Comparison of ENCODE assay signal across 16 cellular contexts in genomic region chr1:77534456-77534855, GRCh38.
A peak's percentile ranks its signal among the peaks of the same experiment; 100 is the strongest.
DNase-seq lines count a peak whose midpoint lies in the region; ATAC-seq and TF ChIP-seq lines count a peak whose summit lies in the region.
"Had no signal": no experiment of that assay in that cellular context is flagged by ENCODE, and none has a peak within 500 bp of the region (broad histone marks: within the 10 kb centered on the region; RNA-seq: fewer than 3 reads in every experiment).

No MANE protein-coding gene starts in this region.

- no peak overlapping the region for H3K4me3 Mint-ChIP-seq in activated CD4-positive, alpha-beta T cell treated with anti-CD3 and anti-CD28 coated beads, Interleukin-2, amount 10 ng/mL, durations not matched to agents 7 days and 5 days
- no peak overlapping the region for H3K4me3 Mint-ChIP-seq in activated CD4-positive, alpha-beta memory T cell treated with anti-CD3 and anti-CD28 coated beads, Interleukin-2, amount 10 ng/mL, durations not matched to agents 7 days and 5 days
- H3K4me3 Mint-ChIP-seq: activated CD8-positive, alpha-beta memory T cell treated with anti-CD3 and anti-CD28 coated beads, Interleukin-2, amount 10 ng/mL, durations not matched to agents 7 days and 5 days had no signal

- H3K9me3 ChIP-seq in lower lobe of right lung (no peaks in the 10 kb centered on the region), body of pancreas (no peaks in the 10 kb centered on the region)
- H3K9me3 ChIP-seq: Caco-2, mucosa of descending colon, spleen had no signal

- H3K4me3 ChIP-seq in NB4 (ENCODE audit: low read depth, low read length), result no peak overlapping the region
- H3K4me3 ChIP-seq in astrocyte of the spinal cord (ENCODE audit: low read depth, low read length), result no peak overlapping the region
- H3K4me3 ChIP-seq in lower lobe of right lung, result no peak overlapping the region
- no peak overlapping the region for H3K4me3 ChIP-seq in body of pancreas
- H3K4me3 ChIP-seq: coronary artery, mucosa of descending colon, spleen had no signal

- in situ Hi-C loops in astrocyte of the spinal cord (cut with HindIII; ENCODE audit: low sequenced_read_pairs), result no loop called here

- peaks cover 8% of the 10 kb centered on the region for H3K4me1 Mint-ChIP-seq in activated CD4-positive, alpha-beta T cell treated with anti-CD3 and anti-CD28 coated beads, Interleukin-2, amount 10 ng/mL, durations not matched to agents 7 days and 5 days
- H3K4me1 Mint-ChIP-seq in activated CD4-positive, alpha-beta memory T cell treated with anti-CD3 and anti-CD28 coated beads, Interleukin-2, amount 10 ng/mL, durations not matched to agents 7 days and 5 days, result peaks cover 2% of the 10 kb centered on the region

- POLR2A ChIA-PET in activated CD4-positive, alpha-beta T cell treated with anti-CD3 and anti-CD28 coated beads, Interleukin-2, amount 10 ng/mL, durations not matched to agents 7 days and 5 days (lab: Charles Lee), result no interaction called here
- POLR2A ChIA-PET in activated CD4-positive, alpha-beta memory T cell treated with anti-CD3 and anti-CD28 coated beads, Interleukin-2, amount 10 ng/mL, durations not matched to agents 7 days and 5 days (lab: Charles Lee), result no interaction called here

- TF ChIP-seq CTCF in NB4 (IDR thresholded peaks at IDR 0.05; ENCODE audit: low read depth, low read length) (no peak), astrocyte of the spinal cord (IDR thresholded peaks at IDR 0.05; ENCODE audit: low read depth, low read length) (no peak), lower lobe of right lung (IDR thresholded peaks at IDR 0.05) (no peak), body of pancreas (IDR thresholded peaks at IDR 0.05) (no peak)

- H3K9me3 Mint-ChIP-seq in activated CD4-positive, alpha-beta T cell treated with anti-CD3 and anti-CD28 coated beads, Interleukin-2, amount 10 ng/mL, durations not matched to agents 7 days and 5 days, result peaks cover 2% of the 10 kb centered on the region
- H3K9me3 Mint-ChIP-seq in activated CD4-positive, alpha-beta memory T cell treated with anti-CD3 and anti-CD28 coated beads, Interleukin-2, amount 10 ng/mL, durations not matched to agents 7 days and 5 days, result no peaks in the 10 kb centered on the region

- intact Hi-C loops in lower lobe of right lung (cut with DNase I) (no loop called here), body of pancreas (cut with DNase I) (loop anchor here (10.0 kb wide), 1 partner anchor 380 kb away; no protein-coding TSS in a partner anchor)

- H3K27ac ChIP-seq in lower lobe of right lung (no peak overlapping the region), body of pancreas (no peak overlapping the region)
- H3K27ac ChIP-seq: coronary artery, spleen had no signal

- WGBS in body of pancreas, 2 donors, result 55 to 67% methylated on average over 5 of the region's 5 CpGs

- H3K27me3 ChIP-seq in lower lobe of right lung (ENCODE audit: low read depth) (no peaks in the 10 kb centered on the region), body of pancreas (no peaks in the 10 kb centered on the region)
- H3K27me3 ChIP-seq: spleen had no signal

- DNase-seq in EL, result peak; percentile 35
- DNase-seq in NB4 (ENCODE audit: low read depth), result peak; percentile 23
- DNase-seq in astrocyte of the spinal cord (ENCODE audit: low read depth, low spot score), result peak; percentile 37
- DNase-seq in lower lobe of right lung, result no peak
- no peak for DNase-seq in body of pancreas
- no peak for DNase-seq in activated CD4-positive, alpha-beta T cell treated with anti-CD3 and anti-CD28 coated beads, Interleukin-2, amount 10 ng/mL, durations not matched to agents 7 days and 5 days
- DNase-seq in activated CD4-positive, alpha-beta memory T cell treated with anti-CD3 and anti-CD28 coated beads, Interleukin-2, amount 10 ng/mL, durations not matched to agents 7 days and 5 days, result no peak
- DNase-seq: activated CD8-positive, alpha-beta memory T cell treated with anti-CD3 and anti-CD28 coated beads, Interleukin-2, amount 10 ng/mL, durations not matched to agents 7 days and 5 days; activated effector memory CD4-positive, alpha-beta T cell treated with anti-CD3 and anti-CD28 coated beads, Interleukin-2, amount 50 U/mL, for 16 hours; left colon; mucosa of descending colon; spleen; stimulated activated naive CD8-positive, alpha-beta T cell treated with anti-CD3 and anti-CD28 coated beads, Interleukin-15, Interleukin-2, amounts not matched to agents 100 U/mL and 50 U/mL, for 24 hours had no signal

- H3K36me3 ChIP-seq in lower lobe of right lung (no peaks in the 10 kb centered on the region), body of pancreas (replicated peaks in 1 of 2; ENCODE audit: insufficient read depth in 1 of 2, low read depth in 2 of 2) (no peaks in the 10 kb centered on the region)
- H3K36me3 ChIP-seq: spleen had no signal

- H3K27ac Mint-ChIP-seq in activated CD4-positive, alpha-beta T cell treated with anti-CD3 and anti-CD28 coated beads, Interleukin-2, amount 10 ng/mL, durations not matched to agents 7 days and 5 days, result no peak overlapping the region
- no peak overlapping the region for H3K27ac Mint-ChIP-seq in activated CD4-positive, alpha-beta memory T cell treated with anti-CD3 and anti-CD28 coated beads, Interleukin-2, amount 10 ng/mL, durations not matched to agents 7 days and 5 days
- H3K27ac Mint-ChIP-seq: activated CD8-positive, alpha-beta memory T cell treated with anti-CD3 and anti-CD28 coated beads, Interleukin-2, amount 10 ng/mL, durations not matched to agents 7 days and 5 days had no signal

- peak; percentile 53 to 54 for ATAC-seq in lower lobe of right lung
- no peak for ATAC-seq in HG03097 (IDR thresholded peaks at IDR 0.05; ENCODE audit: low FRiP score, unreplicated experiment)
- no peak for ATAC-seq in body of pancreas
- ATAC-seq: stimulated activated naive CD8-positive, alpha-beta T cell treated with anti-CD3 and anti-CD28 coated beads, Interleukin-15, Interleukin-2, amounts not matched to agents 100 U/mL and 50 U/mL, for 24 hours had no signal

- TF ChIP-seq POLR2A in NB4 (IDR thresholded peaks at IDR 0.05; ENCODE audit: extremely low read depth, insufficient read length), result no peak
- TF ChIP-seq POLR2A in body of pancreas (IDR thresholded peaks at IDR 0.05), result no peak

- H3K27me3 Mint-ChIP-seq in activated CD4-positive, alpha-beta T cell treated with anti-CD3 and anti-CD28 coated beads, Interleukin-2, amount 10 ng/mL, durations not matched to agents 7 days and 5 days, result no peaks in the 10 kb centered on the region
- no peaks in the 10 kb centered on the region for H3K27me3 Mint-ChIP-seq in activated CD4-positive, alpha-beta memory T cell treated with anti-CD3 and anti-CD28 coated beads, Interleukin-2, amount 10 ng/mL, durations not matched to agents 7 days and 5 days
- H3K27me3 Mint-ChIP-seq: activated CD8-positive, alpha-beta memory T cell treated with anti-CD3 and anti-CD28 coated beads, Interleukin-2, amount 10 ng/mL, durations not matched to agents 7 days and 5 days had no signal

- peaks cover 1% of the 10 kb centered on the region for H3K36me3 Mint-ChIP-seq in activated CD4-positive, alpha-beta T cell treated with anti-CD3 and anti-CD28 coated beads, Interleukin-2, amount 10 ng/mL, durations not matched to agents 7 days and 5 days (ENCODE audit: low read depth)
- no peaks in the 10 kb centered on the region for H3K36me3 Mint-ChIP-seq in activated CD4-positive, alpha-beta memory T cell treated with anti-CD3 and anti-CD28 coated beads, Interleukin-2, amount 10 ng/mL, durations not matched to agents 7 days and 5 days (ENCODE audit: low read depth)
- H3K36me3 Mint-ChIP-seq: activated CD8-positive, alpha-beta memory T cell treated with anti-CD3 and anti-CD28 coated beads, Interleukin-2, amount 10 ng/mL, durations not matched to agents 7 days and 5 days had no signal

- CTCF ChIA-PET in activated CD4-positive, alpha-beta T cell treated with anti-CD3 and anti-CD28 coated beads, Interleukin-2, amount 10 ng/mL, durations not matched to agents 7 days and 5 days (lab: Charles Lee), result no interaction called here
- CTCF ChIA-PET in activated CD4-positive, alpha-beta memory T cell treated with anti-CD3 and anti-CD28 coated beads, Interleukin-2, amount 10 ng/mL, durations not matched to agents 7 days and 5 days (lab: Charles Lee), result interaction anchor here (1.6 kb wide), 1 partner anchor 386 kb away, joined by 4 read pairs; no protein-coding TSS in a partner anchor

- H3K4me1 ChIP-seq in lower lobe of right lung (peaks cover 14% of the 10 kb centered on the region), body of pancreas (peaks cover 17% of the 10 kb centered on the region)
- H3K4me1 ChIP-seq: Caco-2 had no signal

Comparison
In these comparisons a context has a peak if more than half of its experiments do, and no peak if none do; other contexts are left out.
1. DNase-seq: peak in EL (single experiment), NB4 (single experiment) and astrocyte of the spinal cord (single experiment); none in lower lobe of right lung (single experiment), body of pancreas (0 of 4), activated CD4-positive, alpha-beta T cell treated with anti-CD3 and anti-CD28 coated beads, Interleukin-2, amount 10 ng/mL, durations not matched to agents 7 days and 5 days (single experiment) and activated CD4-positive, alpha-beta memory T cell treated with anti-CD3 and anti-CD28 coated beads, Interleukin-2, amount 10 ng/mL, durations not matched to agents 7 days and 5 days (single experiment).
2. ATAC-seq: peak in lower lobe of right lung (2 of 2); none in HG03097 (single experiment) and body of pancreas (single experiment).